ENCODE assay signal across 24 cellular contexts in the genomic region with DNA sequence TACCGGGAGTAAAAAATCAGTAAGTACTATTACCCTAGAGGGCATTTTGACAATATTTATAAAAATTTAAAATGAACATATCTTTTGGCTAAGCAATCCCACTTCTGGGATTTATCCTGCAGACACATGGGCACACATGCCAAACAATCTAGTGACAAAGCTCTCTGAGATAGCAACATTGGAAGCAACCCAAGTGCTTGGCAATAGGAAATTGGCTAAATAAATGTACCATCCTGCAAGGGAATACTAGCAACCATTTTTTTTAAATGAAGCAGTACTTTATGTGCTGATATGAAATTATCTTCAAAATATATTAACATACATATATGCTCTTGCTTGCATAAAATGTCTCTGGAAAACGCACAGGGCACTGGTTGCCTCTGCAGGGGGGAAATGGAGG.
DNase-seq lines count a peak whose midpoint lies in the region; TF ChIP-seq lines count a peak whose summit lies in the region.
"Had no signal": no experiment of that assay in that cellular context is flagged by ENCODE, and none has a peak within 500 bp of the region (broad histone marks: within the 10 kb centered on the region; RNA-seq: fewer than 3 reads in every experiment).

No MANE protein-coding gene starts in this region.

- no peaks in the 10 kb centered on the region for H3K27me3 Mint-ChIP-seq in chondrocyte (ENCODE audit: low read depth)
- H3K27me3 Mint-ChIP-seq in nephron (ENCODE audit: low read depth): peaks cover 5% of the 10 kb centered on the region
- H3K27me3 Mint-ChIP-seq: activated CD4-positive, alpha-beta T cell treated with anti-CD3 and anti-CD28 coated beads for 36 hours had no signal

- in situ Hi-C loops in G401 (cut with HindIII; ENCODE audit: low sequenced_read_pairs): no loop called here

- H3K27ac Mint-ChIP-seq in chondrocyte (ENCODE audit: unreplicated experiment) (peak overlapping the region; percentile 98), nephron (peak overlapping the region in 2 of 3 experiments; percentile 85 to 96)
- H3K27ac Mint-ChIP-seq: activated CD4-positive, alpha-beta T cell treated with anti-CD3 and anti-CD28 coated beads for 36 hours; activated naive CD4-positive, alpha-beta T cell treated with anti-CD3 and anti-CD28 coated beads, Interleukin-2, amount 50 U/mL, for 72 hours; CD4-positive, alpha-beta memory T cell; neural progenitor cell; progenitor cell of endocrine pancreas; stimulated activated effector memory CD8-positive, alpha-beta T cell treated with anti-CD3 and anti-CD28 coated beads, Interleukin-12 subunit alpha, Interleukin-12 subunit beta, amount 100 ng/mL, for 72 hours had no signal

- DNase-seq in G401 (ENCODE audit: low spot score): peak; percentile 79
- DNase-seq in M059J (ENCODE audit: low read depth): peak; percentile 48
- DNase-seq in chondrocyte (ENCODE audit: low spot score): no peak
- no peak for DNase-seq in HuH-7 (ENCODE audit: low spot score)
- DNase-seq in stimulated activated CD4-positive, alpha-beta T cell treated with anti-CD3 and anti-CD28 coated beads, Interleukin-2, amount 100 ng/mL, for 48 hours: no peak
- no peak for DNase-seq in AML-193 (lab: John Stamatoyannopoulos, UW)
- DNase-seq: activated CD4-positive, alpha-beta T cell treated with anti-CD3 and anti-CD28 coated beads for 36 hours; activated T-cell treated with anti-CD3 and anti-CD28 coated beads, Interleukin-2, amount 50 U/mL, for 48 hours; CD4-positive, alpha-beta memory T cell; DMS 273 treated with DMSO at 0.1 percent for 48 hours; esophagus squamous epithelium; KBM-7; midbrain; NCI-H1694 treated with DMSO at 0.1 percent for 48 hours; NCI-H748 treated with DMSO at 0.1 percent for 48 hours; SIG-M5; stimulated activated CD4-positive, alpha-beta T cell treated with anti-CD3 and anti-CD28 coated beads, Interleukin-1b, Interleukin-23, amount 100 ng/mL, for 48 hours; T-helper 1 cell; testis had no signal

- H3K36me3 Mint-ChIP-seq in chondrocyte (ENCODE audit: low read depth) (no peaks in the 10 kb centered on the region), nephron (ENCODE audit: low read depth) (no peaks in the 10 kb centered on the region)
- H3K36me3 Mint-ChIP-seq: activated naive CD4-positive, alpha-beta T cell treated with anti-CD3 and anti-CD28 coated beads, Interleukin-2, amount 50 U/mL, for 72 hours; CD4-positive, alpha-beta memory T cell; neural progenitor cell; stimulated activated effector memory CD8-positive, alpha-beta T cell treated with anti-CD3 and anti-CD28 coated beads, Interleukin-12 subunit alpha, Interleukin-12 subunit beta, amount 100 ng/mL, for 72 hours had no signal

- TF ChIP-seq CTCF in chondrocyte (IDR thresholded peaks at IDR 0.05) (no peak), nephron (IDR thresholded peaks at IDR 0.05; ENCODE audit: unreplicated experiment in 3 of 3) (no peak)

- peaks cover 60% of the 10 kb centered on the region for H3K4me1 Mint-ChIP-seq in chondrocyte (ENCODE audit: low read depth)
- peaks cover 41% of the 10 kb centered on the region for H3K4me1 Mint-ChIP-seq in nephron
- H3K4me1 Mint-ChIP-seq: activated CD4-positive, alpha-beta T cell treated with anti-CD3 and anti-CD28 coated beads for 36 hours; CD4-positive, alpha-beta memory T cell; stimulated activated effector memory CD8-positive, alpha-beta T cell treated with anti-CD3 and anti-CD28 coated beads, Interleukin-12 subunit alpha, Interleukin-12 subunit beta, amount 100 ng/mL, for 72 hours had no signal

- no peaks in the 10 kb centered on the region for H3K9me3 Mint-ChIP-seq in chondrocyte (ENCODE audit: low read depth)
- H3K9me3 Mint-ChIP-seq in nephron: no peaks in the 10 kb centered on the region
- H3K9me3 Mint-ChIP-seq: activated naive CD4-positive, alpha-beta T cell treated with anti-CD3 and anti-CD28 coated beads, Interleukin-2, amount 50 U/mL, for 72 hours; CD4-positive, alpha-beta memory T cell; neural progenitor cell; stimulated activated effector memory CD8-positive, alpha-beta T cell treated with anti-CD3 and anti-CD28 coated beads, Interleukin-12 subunit alpha, Interleukin-12 subunit beta, amount 100 ng/mL, for 72 hours had no signal

- H3K4me3 Mint-ChIP-seq in chondrocyte (ENCODE audit: unreplicated experiment): no peak overlapping the region
- no peak overlapping the region for H3K4me3 Mint-ChIP-seq in nephron
- H3K4me3 Mint-ChIP-seq: activated CD4-positive, alpha-beta T cell treated with anti-CD3 and anti-CD28 coated beads for 36 hours; CD4-positive, alpha-beta memory T cell; neural progenitor cell; stimulated activated effector memory CD8-positive, alpha-beta T cell treated with anti-CD3 and anti-CD28 coated beads, Interleukin-12 subunit alpha, Interleukin-12 subunit beta, amount 100 ng/mL, for 72 hours had no signal

Comparison
In these comparisons a context has a peak if more than half of its experiments do, and no peak if none do; other contexts are left out.
1. DNase-seq: peak in G401 (single experiment) and M059J (single experiment); none in chondrocyte (single experiment), HuH-7 (single experiment), stimulated activated CD4-positive, alpha-beta T cell treated with anti-CD3 and anti-CD28 coated beads, Interleukin-2, amount 100 ng/mL, for 48 hours (0 of 2) and AML-193 (0 of 2).